In the genomic region with DNA sequence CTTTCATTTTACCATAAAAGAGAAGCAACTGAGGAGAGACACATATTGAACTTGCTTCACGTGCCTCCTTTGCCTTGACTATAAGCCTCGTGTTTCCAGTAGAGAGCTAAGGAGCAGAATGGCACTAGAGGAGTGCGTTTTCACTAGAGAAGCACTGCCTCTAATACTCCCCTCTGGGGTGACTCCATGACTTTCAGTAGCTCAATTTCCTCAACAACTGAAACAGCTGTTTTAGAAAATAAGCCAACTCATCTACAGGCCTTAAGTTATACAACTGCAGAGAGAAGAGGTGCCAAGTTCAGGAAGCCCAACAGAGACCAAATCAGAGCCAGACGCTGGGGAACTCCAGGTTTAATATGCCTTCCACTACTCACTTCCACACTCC, we compare ENCODE assay signal across 8 cellular contexts. TPM values are rescaled to one million over a fixed set of nuclear protein-coding genes. Genes with fewer than 3 reads are reported as not detected.
DNase-seq lines count a peak whose midpoint lies in the region; ATAC-seq and TF ChIP-seq lines count a peak whose summit lies in the region.

No MANE protein-coding gene starts in this region.

- no peaks in the 10 kb centered on the region for H3K9me3 ChIP-seq in CD8-positive, alpha-beta T cell (ENCODE audit: low read length)

- peak overlapping the region; percentile 89 for H3K27ac Mint-ChIP-seq in CD8-positive, alpha-beta T cell
- peak overlapping the region; percentile 90 for H3K27ac Mint-ChIP-seq in MCF 10A (ENCODE audit: low read depth, unreplicated experiment)

- TF ChIP-seq CTCF in CD8-positive, alpha-beta T cell (IDR thresholded peaks at IDR 0.05) = no peak
- no peak for TF ChIP-seq CTCF in MCF 10A (IDR thresholded peaks at IDR 0.05; ENCODE audit: unreplicated experiment)

- POLR2A ChIA-PET in CD8-positive, alpha-beta T cell (lab: Charles Lee) = interaction anchor here (2.2 kb wide), 1 partner anchor 9 kb away, joined by 7 read pairs; no protein-coding TSS in a partner anchor
- POLR2A ChIA-PET in MCF 10A (lab: Yijun Ruan, JAX) = interaction anchor here (0.5 to 7.0 kb wide), 18 partner anchors 8 to 360 kb away, joined by 3 to 135 read pairs (median 4); a partner anchor contains a TSS

- BruUV-seq in MCF 10A (replicated peaks; lab: Mats Ljungman, UMichigan) = no TSS peak

- H3K4me1 Mint-ChIP-seq in CD8-positive, alpha-beta T cell (ENCODE audit: low read depth) = peaks cover 64% of the 10 kb centered on the region
- peaks cover 14% of the 10 kb centered on the region for H3K4me1 Mint-ChIP-seq in MCF 10A (ENCODE audit: insufficient read depth, unreplicated experiment)

- DNase-seq in CD8-positive, alpha-beta T cell = no peak
- DNase-seq in LHCN-M2 (ENCODE audit: low read depth) = peak; percentile 73
- peak; percentile 47 for DNase-seq in MCF 10A (ENCODE audit: unreplicated experiment)
- peak; percentile 3 to 45 for DNase-seq in lung microvascular endothelial cell (ENCODE audit: low read depth in 2 of 2)
- DNase-seq in NCI-H1930 (lab: John Stamatoyannopoulos, UW) = no peak

- intact Hi-C loops in CD8-positive, alpha-beta T cell (cut with DNase I, micrococcal nuclease) = loop anchor here in 1 of 2 experiments (5.0 to 10.0 kb wide), 2 partner anchors 279 to 1903 kb away; a partner anchor contains a TSS
- intact Hi-C loops in MCF 10A (cut with micrococcal nuclease) = loop anchor here (5.0 to 10.0 kb wide), 3 partner anchors 46 to 347 kb away; no protein-coding TSS in a partner anchor

- no peak for ATAC-seq in CD8-positive, alpha-beta T cell
- ATAC-seq in GM19324 (IDR thresholded peaks at IDR 0.05; ENCODE audit: low FRiP score, unreplicated experiment) = no peak
- no peak for ATAC-seq in HG03025 (IDR thresholded peaks at IDR 0.05; ENCODE audit: low FRiP score, unreplicated experiment)

- H3K36me3 ChIP-seq in CD8-positive, alpha-beta T cell (ENCODE audit: insufficient read depth, low read length) = no peaks in the 10 kb centered on the region
- H3K36me3 ChIP-seq in urinary bladder (ENCODE audit: insufficient read depth) = no peaks in the 10 kb centered on the region

- H3K4me1 ChIP-seq in CD8-positive, alpha-beta T cell (ENCODE audit: insufficient read depth, low read length) = peaks cover 39% of the 10 kb centered on the region
- peaks cover 1% of the 10 kb centered on the region for H3K4me1 ChIP-seq in urinary bladder (ENCODE audit: insufficient read depth)

- H3K36me3 Mint-ChIP-seq in CD8-positive, alpha-beta T cell = peaks cover 12% of the 10 kb centered on the region
- no peaks in the 10 kb centered on the region for H3K36me3 Mint-ChIP-seq in MCF 10A (ENCODE audit: insufficient read depth, unreplicated experiment)

- peak overlapping the region; percentile 16 for H3K4me3 ChIP-seq in CD8-positive, alpha-beta T cell (ENCODE audit: low read depth, low read length)
- peak overlapping the region; percentile 2 for H3K4me3 ChIP-seq in urinary bladder (ENCODE audit: low read depth, low read length)

- WGBS in urinary bladder = 8% methylated on average over 4 of the region's 4 CpGs

- no peaks in the 10 kb centered on the region for H3K9me3 Mint-ChIP-seq in CD8-positive, alpha-beta T cell
- H3K9me3 Mint-ChIP-seq in MCF 10A (ENCODE audit: unreplicated experiment) = no peaks in the 10 kb centered on the region

- CTCF ChIA-PET in CD8-positive, alpha-beta T cell (lab: Charles Lee) = interaction anchor here (1.2 to 1.7 kb wide), 2 partner anchors 11 to 349 kb away, joined by 3 to 8 read pairs; no protein-coding TSS in a partner anchor
- CTCF ChIA-PET in MCF 10A (lab: Yijun Ruan, JAX) = interaction anchor here (0.6 to 2.9 kb wide), 6 partner anchors 11 to 346 kb away, joined by 3 to 12 read pairs (median 3); no protein-coding TSS in a partner anchor

- no peaks in the 10 kb centered on the region for H3K27me3 Mint-ChIP-seq in CD8-positive, alpha-beta T cell (ENCODE audit: low read depth)
- H3K27me3 Mint-ChIP-seq in MCF 10A (ENCODE audit: insufficient read depth, unreplicated experiment) = no peaks in the 10 kb centered on the region

- peak overlapping the region; percentile 86 for H3K4me3 Mint-ChIP-seq in CD8-positive, alpha-beta T cell
- H3K4me3 Mint-ChIP-seq in MCF 10A (ENCODE audit: unreplicated experiment) = peak overlapping the region; percentile 99

- no peak overlapping the region for H3K27ac ChIP-seq in CD8-positive, alpha-beta T cell (ENCODE audit: low read depth, low read length)
- no peak overlapping the region for H3K27ac ChIP-seq in urinary bladder (ENCODE audit: low read depth)

- H3K27me3 ChIP-seq in CD8-positive, alpha-beta T cell (ENCODE audit: insufficient read depth, low read length) = no peaks in the 10 kb centered on the region

RNA-seq across cellular contexts. Expression of a gene that starts 1.9 kb away (rescaled TPM):
- total RNA-seq in CD8-positive, alpha-beta T cell = 10 to 100 TPM; 54.4 to 55.9 TPM
- total RNA-seq in LHCN-M2 (2014; rRNA removed) (35.9 and 37.8 TPM in 2 replicates), MCF 10A (2022) (55.6 and 72.6 TPM in 2 replicates), lung microvascular endothelial cell (29.9 and 37.3 TPM in 2 replicates), urinary bladder (59.6 TPM)
- polyA plus RNA-seq in LHCN-M2 (2012) = 27.1 TPM
- 53.0 TPM for polyA plus RNA-seq in urinary bladder

Comparison
In these comparisons a context has a peak if more than half of its experiments do, and no peak if none do; other contexts are left out.
1. DNase-seq: peak in LHCN-M2 (single experiment), MCF 10A (single experiment) and lung microvascular endothelial cell (2 of 2); none in CD8-positive, alpha-beta T cell (0 of 7) and NCI-H1930 (0 of 2).